27 cellular contexts compared by ENCODE assay signal in the genomic region with DNA sequence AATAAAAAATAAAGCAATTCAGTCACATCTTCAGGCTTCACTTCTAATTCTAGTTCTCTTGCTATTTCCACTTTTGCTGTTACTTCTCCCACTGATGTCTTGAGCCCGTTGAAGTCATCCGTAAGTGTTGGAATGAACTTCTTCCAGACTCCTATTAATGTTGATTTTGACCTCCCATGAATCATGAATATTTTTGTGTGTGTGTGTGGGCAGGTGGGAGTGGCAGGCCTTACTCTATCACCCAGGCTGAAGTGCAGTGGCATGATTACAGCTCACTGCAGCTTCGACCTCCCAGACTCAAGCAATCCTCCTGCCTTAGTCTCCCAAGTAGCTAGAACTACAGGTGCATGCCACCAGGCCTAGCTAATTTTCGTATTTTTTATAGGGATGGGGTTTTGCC. TPM values are rescaled to one million over a fixed set of nuclear protein-coding genes. Genes with fewer than 3 reads are reported as not detected.
DNase-seq lines count a peak whose midpoint lies in the region; FAIRE-seq and TF ChIP-seq lines count a peak whose summit lies in the region.
"Had no signal": no experiment of that assay in that cellular context is flagged by ENCODE, and none has a peak within 500 bp of the region (broad histone marks: within the 10 kb centered on the region; RNA-seq: fewer than 3 reads in every experiment).

No MANE protein-coding gene starts in this region.

- peaks cover 3% of the 10 kb centered on the region; the same call in 1 of the 2 replicates for H3F3A ChIP-seq in GM23248 (ENCODE audit: insufficient read depth)

- H3K4me1 Mint-ChIP-seq in CD14-positive monocyte: peaks cover 21% of the 10 kb centered on the region

- H4K20me1 ChIP-seq in GM23248 (ENCODE audit: insufficient read depth): no peaks in the 10 kb centered on the region

- no peaks in the 10 kb centered on the region for H3K9me3 ChIP-seq in GM23248 (ENCODE audit: low read depth)
- H3K9me3 ChIP-seq: A549; BLaER1 treated with 17β-estradiol and CSF1 and Interleukin-3, amounts not matched to agents 10 nM and 100 nM; HAP-1 had no signal

- H3K4me2 ChIP-seq in GM23248 (ENCODE audit: unreplicated experiment): no peak overlapping the region
- H3K4me2 ChIP-seq: A549; BLaER1 treated with 17β-estradiol and CSF1 and Interleukin-3, amounts not matched to agents 10 nM and 100 nM had no signal

- no peak for TF ChIP-seq CTCF in CD14-positive monocyte (IDR thresholded peaks at IDR 0.05)

- no peaks in the 10 kb centered on the region for H3K27me3 ChIP-seq in GM23248 (replicated peaks; ENCODE audit: insufficient read depth)
- H3K27me3 ChIP-seq: BLaER1 treated with 17β-estradiol and CSF1 and Interleukin-3, amounts not matched to agents 10 nM and 100 nM had no signal

- no peak overlapping the region for H3K4me3 ChIP-seq in GM23248
- H3K4me3 ChIP-seq: A549; BLaER1 treated with 17β-estradiol and CSF1 and Interleukin-3, amounts not matched to agents 10 nM and 100 nM; HAP-1; SK-N-MC had no signal

- H2AFZ ChIP-seq in GM23248: no peak overlapping the region

- 87% methylated on average over 4 of the region's 4 CpGs for WGBS in GM23248 (ENCODE audit: low coverage in 1 of 2, low lambda C conversion rate in 2 of 2, missing lambda C conversion rate in 2 of 2), 2 experiments

- H3K79me2 ChIP-seq in GM23248 (ENCODE audit: insufficient read depth): peaks cover 93% of the 10 kb centered on the region

- peaks cover 0 to 2% (median 0%) of the 10 kb centered on the region in 7 donors for H3K9me3 Mint-ChIP-seq in CD14-positive monocyte
- H3K9me3 Mint-ChIP-seq: CD4-positive, alpha-beta memory T cell had no signal

- no peaks in the 10 kb centered on the region for H3K9me2 ChIP-seq in GM23248 (ENCODE audit: insufficient read depth)

- peaks cover 69 to 96% of the 10 kb centered on the region in 2 donors for H3K36me3 Mint-ChIP-seq in CD14-positive monocyte

- peaks cover 0 to 2% (median 0%) of the 10 kb centered on the region in 3 donors for H3K27me3 Mint-ChIP-seq in CD14-positive monocyte (ENCODE audit: low read depth in 3 of 3)
- H3K27me3 Mint-ChIP-seq: CD4-positive, alpha-beta memory T cell had no signal

- in situ Hi-C loops in GM23248 (cut with MboI): no loop called here

- intact Hi-C loops in CD14-positive monocyte (cut with micrococcal nuclease): no loop called here

- DNase-seq in CD14-positive monocyte (ENCODE audit: low spot score): no peak
- peak; percentile 23 for DNase-seq in GM23248
- DNase-seq in amniotic epithelial cell (ENCODE audit: low read depth): peak; percentile 47
- DNase-seq in iris pigment epithelial cell (ENCODE audit: low read depth): peak; percentile 34
- DNase-seq in T-helper 2 cell: no peak
- DNase-seq in HCEC 1CT: no peak
- no peak for DNase-seq in GM19239 (ENCODE audit: insufficient read length, low spot score)
- DNase-seq: AML-193; CD4-positive, alpha-beta memory T cell; COR-L47; GOT3; KBM-7; MV-4-11; NCI-H1105 treated with DMSO at 0.1 percent for 48 hours; NCI-H146; NCI-H1930; NCI-H2107; NCI-H446 treated with DMSO at 0.1 percent for 48 hours; NCI-H526; RPMI8226; SHP77 treated with DMSO at 0.1 percent for 48 hours had no signal

- H3K27ac ChIP-seq in GM23248: no peak overlapping the region
- H3K27ac ChIP-seq: A549, SK-N-MC had no signal

- peak overlapping the region in 5 of 7 donors; percentile 2 to 63 (median 22) for H3K27ac Mint-ChIP-seq in CD14-positive monocyte

- FAIRE-seq in GM19239 (lab: Jason Lieb, UNC): no peak
- FAIRE-seq: A549, G401.6, HTR-8/SVneo had no signal

- H3K36me3 ChIP-seq in GM23248 (ENCODE audit: low read depth): peaks cover 60% of the 10 kb centered on the region

- H3K4me3 Mint-ChIP-seq in CD14-positive monocyte: no peak overlapping the region
- H3K4me3 Mint-ChIP-seq: CD4-positive, alpha-beta memory T cell had no signal

- H3K9ac ChIP-seq in GM23248: no peak overlapping the region
- H3K9ac ChIP-seq: BLaER1 treated with 17β-estradiol and CSF1 and Interleukin-3, amounts not matched to agents 10 nM and 100 nM had no signal

- H3K4me1 ChIP-seq in GM23248 (ENCODE audit: insufficient read depth): no peaks in the 10 kb centered on the region
- H3K4me1 ChIP-seq: A549, HAP-1 had no signal

RNA-seq across cellular contexts. Expression of gene USP4, which starts 10.7 kb away (rescaled TPM):
- 10 to 100 TPM; 68.6 to 78.9 TPM for polyA plus RNA-seq in CD14-positive monocyte
- total RNA-seq in GM23248 (2014; rRNA removed; shearing (Covaris generic)): 11.2 and 17.6 TPM in 2 replicates
- polyA plus RNA-seq in GM23248 (2016; fragmentation: Nextera tagmentation; extraction: Ambion mirVana): 47.6 and 50.9 TPM in 2 replicates

RNA-seq across cellular contexts. Expression of gene GPX1, which starts 29.0 kb away (rescaled TPM):
- polyA plus RNA-seq in CD14-positive monocyte: 1,000 to 10,000 TPM; 1,394 to 2,105 TPM
- 201 and 229 TPM in 2 replicates for total RNA-seq in GM23248 (2014; rRNA removed; shearing (Covaris generic))
- polyA plus RNA-seq in GM23248 (2016; fragmentation: Nextera tagmentation; extraction: Ambion mirVana): 446 and 454 TPM in 2 replicates

RNA-seq across cellular contexts. Expression of gene C3orf62, which starts 52.2 kb away (rescaled TPM):
- 1 to 10 TPM in 1 of 2 donors, under 1 TPM in 1; 0.60 to 1.0 TPM for polyA plus RNA-seq in CD14-positive monocyte
- total RNA-seq in GM23248 (2014; rRNA removed; shearing (Covaris generic)): 0.25 and 2.9 TPM in 2 replicates
- polyA plus RNA-seq in GM23248 (2016; fragmentation: Nextera tagmentation; extraction: Ambion mirVana): 1.5 and 1.6 TPM in 2 replicates

Comparison
In these comparisons a context has a peak if more than half of its experiments do, and no peak if none do; other contexts are left out.
1. DNase-seq: peak in GM23248 (single experiment), amniotic epithelial cell (single experiment) and iris pigment epithelial cell (single experiment); none in CD14-positive monocyte (single experiment), T-helper 2 cell (0 of 5), HCEC 1CT (single experiment) and GM19239 (single experiment).